Comparison of ENCODE assay signal across 8 cellular contexts in genomic region chr1:19643602-19644419, GRCh38. TPM values are rescaled to one million over a fixed set of nuclear protein-coding genes. Genes with fewer than 3 reads are reported as not detected.
DNase-seq lines count a peak whose midpoint lies in the region; ATAC-seq and TF ChIP-seq lines count a peak whose summit lies in the region.

TSS of gene NBL1 (plus strand) at chr1:19644311. CDS start at chr1:19655031, 10,720 bp downstream.

- WGBS in adipose tissue, 3 donors: 1 to 4% (median 1%) methylated on average over 45 to 92 of the region's 94 CpGs
- WGBS in psoas muscle, 3 donors: 2 to 7% (median 6%) methylated on average over 40 to 94 of the region's 94 CpGs
- 1% methylated on average over 92 of the region's 94 CpGs for WGBS in urinary bladder

- peaks cover 3% of the 10 kb centered on the region; the same call in 1 of the 2 replicates for H3K4me1 ChIP-seq in HEK293 (ENCODE audit: control insufficient read depth, insufficient read depth, low read length)
- H3K4me1 ChIP-seq in psoas muscle: peaks cover 4% of the 10 kb centered on the region
- no peaks in the 10 kb centered on the region for H3K4me1 ChIP-seq in urinary bladder (ENCODE audit: insufficient read depth)

- ATAC-seq in left cardiac atrium: peak; percentile 78 to 80
- ATAC-seq in psoas muscle: peak; percentile 43 to 64 (median 56)
- ATAC-seq in GM18517 (IDR thresholded peaks at IDR 0.05; ENCODE audit: unreplicated experiment): no peak

- H3K4me3 ChIP-seq in HEK293 (ENCODE audit: low read depth, low read length) (peak within 1 kb of the TSS; percentile 60), psoas muscle (peak within 1 kb of the TSS; percentile 71), urinary bladder (ENCODE audit: low read depth, low read length) (peak within 1 kb of the TSS; percentile 82)

- POLR2A ChIA-PET in HEK293 (lab: Yijun Ruan, JAX): no interaction called here

- TF ChIP-seq CTCF in HEK293 (tag by site-specific recombination; IDR thresholded peaks at IDR 0.05) (no peak), psoas muscle (IDR thresholded peaks at IDR 0.05) (no peak)

- CTCF ChIA-PET in HEK293 (lab: Yijun Ruan, JAX): interaction anchor here (0.6 kb wide), 2 partner anchors 130 to 593 kb away, joined by 3 to 4 read pairs; no protein-coding TSS in a partner anchor

- intact Hi-C loops in left cardiac atrium (cut with DNase I) (no loop called here), psoas muscle (cut with DNase I) (no loop called here)

- H3K27me3 ChIP-seq in psoas muscle (ENCODE audit: insufficient read depth in 3 of 3, low read length in 2 of 3): peaks cover 0 to 16% (median 7%) of the 10 kb centered on the region in 3 donors

- DNase-seq in AG08395 (ENCODE audit: low spot score) (peak; percentile 79), T-helper 1 cell (peak; percentile 43 to 76 (median 59)), left cardiac atrium (peak; percentile 76), psoas muscle (peak; percentile 75 to 80)

- no peaks in the 10 kb centered on the region for H3K9me3 ChIP-seq in HEK293 (ENCODE audit: control insufficient read depth, insufficient read depth, low read depth, low read length)
- H3K9me3 ChIP-seq in psoas muscle: no peaks in the 10 kb centered on the region

- peak within 1 kb of the TSS; percentile 62; the same call in 1 of the 2 replicates for H3K27ac ChIP-seq in HEK293 (ENCODE audit: extremely low read depth, low read depth, low read length)
- peak within 1 kb of the TSS; percentile 70 for H3K27ac ChIP-seq in adipose tissue (ENCODE audit: low read depth, low read length)
- peak within 1 kb of the TSS; percentile 72 for H3K27ac ChIP-seq in psoas muscle
- peak within 1 kb of the TSS; percentile 91 for H3K27ac ChIP-seq in urinary bladder (ENCODE audit: low read depth)

- H3K36me3 ChIP-seq in HEK293 (ENCODE audit: control insufficient read depth in 2 of 2, insufficient read depth in 1 of 2, low read length in 2 of 2): no peaks in the 10 kb centered on the region
- H3K36me3 ChIP-seq in psoas muscle (ENCODE audit: insufficient read depth in 1 of 2, low read depth in 1 of 2): no peaks in the 10 kb centered on the region
- no peaks in the 10 kb centered on the region for H3K36me3 ChIP-seq in urinary bladder (ENCODE audit: insufficient read depth)

TF ChIP-seq in HEK293, 187 proteins besides CTCF, POLR2A, EP300 and RAD21 (continues in another document):
- TF ChIP-seq ZNF19 (tag by site-specific recombination; IDR thresholded peaks at IDR 0.05; ENCODE audit: low read depth): no peak
- TF ChIP-seq ZBTB21 (tag by site-specific recombination; IDR thresholded peaks at IDR 0.05): no peak
- no peak for TF ChIP-seq ZNF48 (tag by site-specific recombination; IDR thresholded peaks at IDR 0.05)
- TF ChIP-seq HOXD13 (CRISPR knock-in tag; IDR thresholded peaks at IDR 0.05; ENCODE audit: borderline replicate concordance): no peak
- TF ChIP-seq ZNF335 (tag by site-specific recombination; conservative IDR thresholded peaks at IDR 0.05): peak; percentile 46; the same call in 1 of the 2 replicates
- no peak for TF ChIP-seq INSM2 (tag by site-specific recombination; IDR thresholded peaks at IDR 0.05)
- peak; percentile 78 for TF ChIP-seq ZNF600 (tag by site-specific recombination; IDR thresholded peaks at IDR 0.05)
- TF ChIP-seq ZSCAN23 (tag by site-specific recombination; IDR thresholded peaks at IDR 0.05): no peak
- TF ChIP-seq ZNF513 (tag by site-specific recombination; IDR thresholded peaks at IDR 0.05): no peak
- no peak for TF ChIP-seq PRDM2 (tag by site-specific recombination; IDR thresholded peaks at IDR 0.05; ENCODE audit: borderline replicate concordance)
- TF ChIP-seq ZBTB7A (tag by site-specific recombination; IDR thresholded peaks at IDR 0.05; ENCODE audit: low read depth): no peak

RNA-seq across cellular contexts. Expression of gene NBL1, which starts in this region (rescaled TPM):
- polyA plus RNA-seq in adipose tissue (100 to 1,000 TPM in 1 of 3 donors, 10 to 100 TPM in 2; 11.3 to 163 (median 85.8) TPM), psoas muscle (10 to 100 TPM; 12.4 to 15.1 (median 13.0) TPM), urinary bladder (374 TPM)
- total RNA-seq in left cardiac atrium (10 to 100 TPM; 53.0 to 63.7 TPM), psoas muscle (10 to 100 TPM; 11.8 to 22.8 (median 16.0) TPM), urinary bladder (59.3 TPM)
